1 cellular context compared by ENCODE assay signal in the genomic region with DNA sequence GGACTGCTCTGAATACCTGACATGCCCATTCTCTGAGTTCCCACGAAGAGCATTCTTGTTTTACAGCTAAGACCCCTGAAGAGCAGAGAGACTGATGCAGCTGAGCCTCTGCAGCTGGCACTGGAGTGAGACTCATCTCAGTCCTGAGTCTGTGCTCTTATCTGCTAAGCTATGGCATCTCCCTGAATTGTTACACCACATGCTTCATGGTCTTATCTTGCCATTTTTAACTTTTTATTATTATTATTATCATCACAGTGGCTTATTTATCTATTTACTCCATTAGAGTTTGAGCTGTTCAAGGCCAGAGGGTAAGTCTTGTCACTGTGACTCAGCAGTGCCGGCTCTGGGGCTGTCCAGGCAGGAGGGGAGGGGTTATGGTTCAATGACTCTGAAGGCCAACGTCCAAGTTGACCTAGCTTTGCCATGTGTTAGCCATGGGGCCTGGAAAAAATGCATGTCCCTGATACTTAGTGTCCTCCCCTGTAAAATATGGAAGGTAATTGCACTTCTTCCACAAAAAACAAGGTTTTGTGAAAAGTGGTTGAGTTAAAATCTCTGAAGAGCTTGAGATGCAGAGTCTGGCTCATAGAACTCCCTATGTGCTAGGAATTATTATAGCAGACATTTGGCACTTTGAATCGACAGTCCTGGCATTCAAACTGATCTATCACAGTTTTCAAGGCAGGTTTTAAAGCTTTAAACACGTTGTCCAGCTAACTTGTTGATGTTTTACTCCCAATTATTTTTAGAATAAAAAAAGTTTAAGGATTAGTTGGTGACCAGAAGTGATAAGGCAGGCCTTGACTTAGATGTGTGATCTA.
TF ChIP-seq lines count a peak whose summit lies in the region.

No MANE protein-coding gene starts in this region.

TF ChIP-seq in HepG2, 621 proteins besides CTCF, POLR2A, EP300 and RAD21 (continued from another document and continues in another):
- TF ChIP-seq, protein P1, sequence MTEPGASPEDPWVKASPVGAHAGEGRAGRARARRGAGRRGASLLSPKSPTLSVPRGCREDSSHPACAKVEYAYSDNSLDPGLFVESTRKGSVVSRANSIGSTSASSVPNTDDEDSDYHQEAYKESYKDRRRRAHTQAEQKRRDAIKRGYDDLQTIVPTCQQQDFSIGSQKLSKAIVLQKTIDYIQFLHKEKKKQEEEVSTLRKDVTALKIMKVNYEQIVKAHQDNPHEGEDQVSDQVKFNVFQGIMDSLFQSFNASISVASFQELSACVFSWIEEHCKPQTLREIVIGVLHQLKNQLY (CRISPR knock-in tag; IDR thresholded peaks at IDR 0.05) = peak; percentile 73; the same call in 1 of the 2 replicates
- TF ChIP-seq MEIS2 (CRISPR knock-in tag; IDR thresholded peaks at IDR 0.05) (0 out of 2 replicates have a peak, but pooled peaks have one; percentile 51), ZFP36 (IDR thresholded peaks at IDR 0.05; ENCODE audit: borderline replicate concordance, low read depth, low read length, partially characterized antibody) (no peak), FOXC1 (CRISPR knock-in tag; IDR thresholded peaks at IDR 0.05; ENCODE audit: borderline replicate concordance) (peak; percentile 30; the same call in 1 of the 2 replicates), ZFP36L1 (CRISPR knock-in tag; IDR thresholded peaks at IDR 0.05) (peak; percentile 89), ZFP36L2 (CRISPR knock-in tag; IDR thresholded peaks at IDR 0.05) (no peak), ZSCAN25 (CRISPR knock-in tag; IDR thresholded peaks at IDR 0.05) (no peak), ZNF616 (CRISPR knock-in tag; IDR thresholded peaks at IDR 0.05; ENCODE audit: low read depth) (no peak), SMYD3 (CRISPR knock-in tag; IDR thresholded peaks at IDR 0.05) (no peak; the same call in 1 of the 2 replicates), ATAD3A (CRISPR knock-in tag; IDR thresholded peaks at IDR 0.05) (no peak), RFX3 (CRISPR knock-in tag; IDR thresholded peaks at IDR 0.05) (no peak), ZKSCAN8 (CRISPR knock-in tag; IDR thresholded peaks at IDR 0.05; ENCODE audit: borderline replicate concordance) (0 out of 2 replicates have a peak, but pooled peaks have one; percentile 52), PLRG1 (conservative IDR thresholded peaks at IDR 0.05) (no peak), CHD4 (IDR thresholded peaks at IDR 0.05; ENCODE audit: borderline replicate concordance, low read length) (peak; percentile 88; the same call in 1 of the 2 replicates), ZNF138 (CRISPR knock-in tag; IDR thresholded peaks at IDR 0.05; ENCODE audit: low read depth) (no peak), ZNF557 (CRISPR knock-in tag; IDR thresholded peaks at IDR 0.05) (no peak), NR2C2 (CRISPR knock-in tag; IDR thresholded peaks at IDR 0.05; ENCODE audit: borderline replicate concordance) (peak; percentile 70; the same call in 1 of the 2 replicates), GZF1 (CRISPR knock-in tag; IDR thresholded peaks at IDR 0.05) (no peak), KDM4B (CRISPR knock-in tag; IDR thresholded peaks at IDR 0.05) (0 out of 2 replicates have a peak, but pooled peaks have one; percentile 10), RFXANK (CRISPR knock-in tag; IDR thresholded peaks at IDR 0.05) (no peak; the same call in 1 of the 2 replicates), ZC3H4 (CRISPR knock-in tag; IDR thresholded peaks at IDR 0.05; ENCODE audit: borderline replicate concordance) (no peak), RBFOX2 (IDR thresholded peaks at IDR 0.05; ENCODE audit: low read depth, low read length) (no peak), MTA1 (CRISPR knock-in tag; IDR thresholded peaks at IDR 0.05; ENCODE audit: borderline replicate concordance) (0 out of 2 replicates have a peak, but pooled peaks have one; percentile 41), NR2F1 (CRISPR knock-in tag; IDR thresholded peaks at IDR 0.05) (peak; percentile 27 to 76; a peak in 2 of 4 replicates), ZNF253 (CRISPR knock-in tag; IDR thresholded peaks at IDR 0.05; ENCODE audit: borderline replicate concordance) (no peak), ZNF550 (CRISPR knock-in tag; IDR thresholded peaks at IDR 0.05; ENCODE audit: borderline replicate concordance) (no peak), HNRNPL (IDR thresholded peaks at IDR 0.05; ENCODE audit: low read depth, low read length) (no peak), MTA3 (CRISPR knock-in tag; IDR thresholded peaks at IDR 0.05) (no peak), ZNF292 (CRISPR knock-in tag; IDR thresholded peaks at IDR 0.05; ENCODE audit: borderline replicate concordance, low read depth) (peak; percentile 71; the same call in 1 of the 2 replicates), ZNF224 (CRISPR knock-in tag; IDR thresholded peaks at IDR 0.05) (no peak), TCF7 (IDR thresholded peaks at IDR 0.05; ENCODE audit: low read depth) (no peak), ZNF124 (CRISPR knock-in tag; IDR thresholded peaks at IDR 0.05) (peak; percentile 92), NFRKB (IDR thresholded peaks at IDR 0.05) (no peak)
- TF ChIP-seq, protein P2, sequence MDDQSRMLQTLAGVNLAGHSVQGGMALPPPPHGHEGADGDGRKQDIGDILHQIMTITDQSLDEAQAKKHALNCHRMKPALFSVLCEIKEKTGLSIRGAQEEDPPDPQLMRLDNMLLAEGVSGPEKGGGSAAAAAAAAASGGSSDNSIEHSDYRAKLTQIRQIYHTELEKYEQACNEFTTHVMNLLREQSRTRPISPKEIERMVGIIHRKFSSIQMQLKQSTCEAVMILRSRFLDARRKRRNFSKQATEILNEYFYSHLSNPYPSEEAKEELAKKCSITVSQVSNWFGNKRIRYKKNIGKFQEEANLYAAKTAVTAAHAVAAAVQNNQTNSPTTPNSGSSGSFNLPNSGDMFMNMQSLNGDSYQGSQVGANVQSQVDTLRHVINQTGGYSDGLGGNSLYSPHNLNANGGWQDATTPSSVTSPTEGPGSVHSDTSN (CRISPR knock-in tag; IDR thresholded peaks at IDR 0.05; ENCODE audit: borderline replicate concordance) = no peak
- TF ChIP-seq, protein P3, sequence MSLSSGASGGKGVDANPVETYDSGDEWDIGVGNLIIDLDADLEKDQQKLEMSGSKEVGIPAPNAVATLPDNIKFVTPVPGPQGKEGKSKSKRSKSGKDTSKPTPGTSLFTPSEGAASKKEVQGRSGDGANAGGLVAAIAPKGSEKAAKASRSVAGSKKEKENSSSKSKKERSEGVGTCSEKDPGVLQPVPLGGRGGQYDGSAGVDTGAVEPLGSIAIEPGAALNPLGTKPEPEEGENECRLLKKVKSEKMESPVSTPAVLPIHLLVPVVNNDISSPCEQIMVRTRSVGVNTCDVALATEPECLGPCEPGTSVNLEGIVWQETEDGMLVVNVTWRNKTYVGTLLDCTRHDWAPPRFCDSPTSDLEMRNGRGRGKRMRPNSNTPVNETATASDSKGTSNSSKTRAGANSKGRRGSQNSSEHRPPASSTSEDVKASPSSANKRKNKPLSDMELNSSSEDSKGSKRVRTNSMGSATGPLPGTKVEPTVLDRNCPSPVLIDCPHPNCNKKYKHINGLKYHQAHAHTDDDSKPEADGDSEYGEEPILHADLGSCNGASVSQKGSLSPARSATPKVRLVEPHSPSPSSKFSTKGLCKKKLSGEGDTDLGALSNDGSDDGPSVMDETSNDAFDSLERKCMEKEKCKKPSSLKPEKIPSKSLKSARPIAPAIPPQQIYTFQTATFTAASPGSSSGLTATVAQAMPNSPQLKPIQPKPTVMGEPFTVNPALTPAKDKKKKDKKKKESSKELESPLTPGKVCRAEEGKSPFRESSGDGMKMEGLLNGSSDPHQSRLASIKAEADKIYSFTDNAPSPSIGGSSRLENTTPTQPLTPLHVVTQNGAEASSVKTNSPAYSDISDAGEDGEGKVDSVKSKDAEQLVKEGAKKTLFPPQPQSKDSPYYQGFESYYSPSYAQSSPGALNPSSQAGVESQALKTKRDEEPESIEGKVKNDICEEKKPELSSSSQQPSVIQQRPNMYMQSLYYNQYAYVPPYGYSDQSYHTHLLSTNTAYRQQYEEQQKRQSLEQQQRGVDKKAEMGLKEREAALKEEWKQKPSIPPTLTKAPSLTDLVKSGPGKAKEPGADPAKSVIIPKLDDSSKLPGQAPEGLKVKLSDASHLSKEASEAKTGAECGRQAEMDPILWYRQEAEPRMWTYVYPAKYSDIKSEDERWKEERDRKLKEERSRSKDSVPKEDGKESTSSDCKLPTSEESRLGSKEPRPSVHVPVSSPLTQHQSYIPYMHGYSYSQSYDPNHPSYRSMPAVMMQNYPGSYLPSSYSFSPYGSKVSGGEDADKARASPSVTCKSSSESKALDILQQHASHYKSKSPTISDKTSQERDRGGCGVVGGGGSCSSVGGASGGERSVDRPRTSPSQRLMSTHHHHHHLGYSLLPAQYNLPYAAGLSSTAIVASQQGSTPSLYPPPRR (CRISPR knock-in tag; IDR thresholded peaks at IDR 0.05; ENCODE audit: borderline replicate concordance) = peak; percentile 68; the same call in 1 of the 2 replicates
- TF ChIP-seq, protein P4, sequence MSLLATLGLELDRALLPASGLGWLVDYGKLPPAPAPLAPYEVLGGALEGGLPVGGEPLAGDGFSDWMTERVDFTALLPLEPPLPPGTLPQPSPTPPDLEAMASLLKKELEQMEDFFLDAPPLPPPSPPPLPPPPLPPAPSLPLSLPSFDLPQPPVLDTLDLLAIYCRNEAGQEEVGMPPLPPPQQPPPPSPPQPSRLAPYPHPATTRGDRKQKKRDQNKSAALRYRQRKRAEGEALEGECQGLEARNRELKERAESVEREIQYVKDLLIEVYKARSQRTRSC (CRISPR knock-in tag; IDR thresholded peaks at IDR 0.05; ENCODE audit: low read depth) = no peak
- TF ChIP-seq, protein P5, sequence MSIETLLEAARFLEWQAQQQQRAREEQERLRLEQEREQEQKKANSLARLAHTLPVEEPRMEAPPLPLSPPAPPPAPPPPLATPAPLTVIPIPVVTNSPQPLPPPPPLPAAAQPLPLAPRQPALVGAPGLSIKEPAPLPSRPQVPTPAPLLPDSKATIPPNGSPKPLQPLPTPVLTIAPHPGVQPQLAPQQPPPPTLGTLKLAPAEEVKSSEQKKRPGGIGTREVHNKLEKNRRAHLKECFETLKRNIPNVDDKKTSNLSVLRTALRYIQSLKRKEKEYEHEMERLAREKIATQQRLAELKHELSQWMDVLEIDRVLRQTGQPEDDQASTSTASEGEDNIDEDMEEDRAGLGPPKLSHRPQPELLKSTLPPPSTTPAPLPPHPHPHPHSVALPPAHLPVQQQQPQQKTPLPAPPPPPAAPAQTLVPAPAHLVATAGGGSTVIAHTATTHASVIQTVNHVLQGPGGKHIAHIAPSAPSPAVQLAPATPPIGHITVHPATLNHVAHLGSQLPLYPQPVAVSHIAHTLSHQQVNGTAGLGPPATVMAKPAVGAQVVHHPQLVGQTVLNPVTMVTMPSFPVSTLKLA (IDR thresholded peaks at IDR 0.05) = 0 out of 2 replicates have a peak, but pooled peaks have one; percentile 6
- TF ChIP-seq, protein P6, sequence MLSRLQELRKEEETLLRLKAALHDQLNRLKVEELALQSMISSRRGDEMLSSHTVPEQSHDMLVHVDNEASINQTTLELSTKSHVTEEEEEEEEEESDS (CRISPR knock-in tag; IDR thresholded peaks at IDR 0.05; ENCODE audit: borderline replicate concordance) = no peak
- TF ChIP-seq, protein P7, sequence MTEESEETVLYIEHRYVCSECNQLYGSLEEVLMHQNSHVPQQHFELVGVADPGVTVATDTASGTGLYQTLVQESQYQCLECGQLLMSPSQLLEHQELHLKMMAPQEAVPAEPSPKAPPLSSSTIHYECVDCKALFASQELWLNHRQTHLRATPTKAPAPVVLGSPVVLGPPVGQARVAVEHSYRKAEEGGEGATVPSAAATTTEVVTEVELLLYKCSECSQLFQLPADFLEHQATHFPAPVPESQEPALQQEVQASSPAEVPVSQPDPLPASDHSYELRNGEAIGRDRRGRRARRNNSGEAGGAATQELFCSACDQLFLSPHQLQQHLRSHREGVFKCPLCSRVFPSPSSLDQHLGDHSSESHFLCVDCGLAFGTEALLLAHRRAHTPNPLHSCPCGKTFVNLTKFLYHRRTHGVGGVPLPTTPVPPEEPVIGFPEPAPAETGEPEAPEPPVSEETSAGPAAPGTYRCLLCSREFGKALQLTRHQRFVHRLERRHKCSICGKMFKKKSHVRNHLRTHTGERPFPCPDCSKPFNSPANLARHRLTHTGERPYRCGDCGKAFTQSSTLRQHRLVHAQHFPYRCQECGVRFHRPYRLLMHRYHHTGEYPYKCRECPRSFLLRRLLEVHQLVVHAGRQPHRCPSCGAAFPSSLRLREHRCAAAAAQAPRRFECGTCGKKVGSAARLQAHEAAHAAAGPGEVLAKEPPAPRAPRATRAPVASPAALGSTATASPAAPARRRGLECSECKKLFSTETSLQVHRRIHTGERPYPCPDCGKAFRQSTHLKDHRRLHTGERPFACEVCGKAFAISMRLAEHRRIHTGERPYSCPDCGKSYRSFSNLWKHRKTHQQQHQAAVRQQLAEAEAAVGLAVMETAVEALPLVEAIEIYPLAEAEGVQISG (CRISPR knock-in tag; IDR thresholded peaks at IDR 0.05) = peak; percentile 65
- TF ChIP-seq, protein P8, sequence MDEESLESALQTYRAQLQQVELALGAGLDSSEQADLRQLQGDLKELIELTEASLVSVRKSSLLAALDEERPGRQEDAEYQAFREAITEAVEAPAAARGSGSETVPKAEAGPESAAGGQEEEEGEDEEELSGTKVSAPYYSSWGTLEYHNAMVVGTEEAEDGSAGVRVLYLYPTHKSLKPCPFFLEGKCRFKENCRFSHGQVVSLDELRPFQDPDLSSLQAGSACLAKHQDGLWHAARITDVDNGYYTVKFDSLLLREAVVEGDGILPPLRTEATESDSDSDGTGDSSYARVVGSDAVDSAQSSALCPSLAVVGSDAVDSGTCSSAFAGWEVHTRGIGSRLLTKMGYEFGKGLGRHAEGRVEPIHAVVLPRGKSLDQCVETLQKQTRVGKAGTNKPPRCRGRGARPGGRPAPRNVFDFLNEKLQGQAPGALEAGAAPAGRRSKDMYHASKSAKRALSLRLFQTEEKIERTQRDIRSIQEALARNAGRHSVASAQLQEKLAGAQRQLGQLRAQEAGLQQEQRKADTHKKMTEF (CRISPR knock-in tag; IDR thresholded peaks at IDR 0.05) = peak; percentile 83
- TF ChIP-seq, protein P9, sequence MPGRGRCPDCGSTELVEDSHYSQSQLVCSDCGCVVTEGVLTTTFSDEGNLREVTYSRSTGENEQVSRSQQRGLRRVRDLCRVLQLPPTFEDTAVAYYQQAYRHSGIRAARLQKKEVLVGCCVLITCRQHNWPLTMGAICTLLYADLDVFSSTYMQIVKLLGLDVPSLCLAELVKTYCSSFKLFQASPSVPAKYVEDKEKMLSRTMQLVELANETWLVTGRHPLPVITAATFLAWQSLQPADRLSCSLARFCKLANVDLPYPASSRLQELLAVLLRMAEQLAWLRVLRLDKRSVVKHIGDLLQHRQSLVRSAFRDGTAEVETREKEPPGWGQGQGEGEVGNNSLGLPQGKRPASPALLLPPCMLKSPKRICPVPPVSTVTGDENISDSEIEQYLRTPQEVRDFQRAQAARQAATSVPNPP (CRISPR knock-in tag; IDR thresholded peaks at IDR 0.05) = 0 out of 2 replicates have a peak, but pooled peaks have one; percentile 70
- TF ChIP-seq, protein P10, sequence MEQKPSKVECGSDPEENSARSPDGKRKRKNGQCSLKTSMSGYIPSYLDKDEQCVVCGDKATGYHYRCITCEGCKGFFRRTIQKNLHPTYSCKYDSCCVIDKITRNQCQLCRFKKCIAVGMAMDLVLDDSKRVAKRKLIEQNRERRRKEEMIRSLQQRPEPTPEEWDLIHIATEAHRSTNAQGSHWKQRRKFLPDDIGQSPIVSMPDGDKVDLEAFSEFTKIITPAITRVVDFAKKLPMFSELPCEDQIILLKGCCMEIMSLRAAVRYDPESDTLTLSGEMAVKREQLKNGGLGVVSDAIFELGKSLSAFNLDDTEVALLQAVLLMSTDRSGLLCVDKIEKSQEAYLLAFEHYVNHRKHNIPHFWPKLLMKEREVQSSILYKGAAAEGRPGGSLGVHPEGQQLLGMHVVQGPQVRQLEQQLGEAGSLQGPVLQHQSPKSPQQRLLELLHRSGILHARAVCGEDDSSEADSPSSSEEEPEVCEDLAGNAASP (CRISPR knock-in tag; IDR thresholded peaks at IDR 0.05; ENCODE audit: borderline replicate concordance) = 0 out of 2 replicates have a peak, but pooled peaks have one; percentile 51
